Comparison of ENCODE assay signal across 8 cellular contexts in the genomic region with DNA sequence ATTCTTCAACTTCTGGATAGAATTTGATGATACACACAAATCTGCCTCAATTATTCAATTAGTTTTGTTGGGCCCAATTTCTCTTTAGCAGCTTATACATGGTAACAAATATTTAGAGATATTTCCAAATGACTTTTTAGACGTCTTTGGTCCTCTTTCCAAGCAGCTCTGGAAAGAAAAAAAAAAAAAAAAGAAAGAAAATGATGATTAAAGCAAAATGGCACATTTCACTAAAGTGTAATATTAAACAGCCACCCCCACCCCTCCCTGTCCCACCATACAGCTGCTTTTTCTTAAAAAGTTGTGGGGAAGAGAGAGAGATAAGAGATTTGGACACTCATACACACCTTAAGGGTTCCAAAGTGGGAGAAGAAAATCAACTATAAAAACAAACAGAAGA. TPM values are rescaled to one million over a fixed set of nuclear protein-coding genes. Genes with fewer than 3 reads are reported as not detected.
A peak's percentile ranks its signal among the peaks of the same experiment; 100 is the strongest.
DNase-seq lines count a peak whose midpoint lies in the region; ATAC-seq and TF ChIP-seq lines count a peak whose summit lies in the region.

No MANE protein-coding gene starts in this region.

- ATAC-seq in IMR-90 (ENCODE audit: low read depth) (no peak), HG03460 (IDR thresholded peaks at IDR 0.05; ENCODE audit: unreplicated experiment) (no peak)

- POLR2A ChIA-PET in IMR-90 (lab: Charles Lee; ENCODE audit: unreplicated experiment) = interaction anchor here (0.6 kb wide), 1 partner anchor 104 kb away, joined by 3 read pairs; no protein-coding TSS in a partner anchor

- no peak overlapping the region for H2AK9ac ChIP-seq in IMR-90 (replicated peaks; ENCODE audit: low read depth, low read length, poor library complexity)

- no TSS peak for BruUV-seq in IMR-90 (replicated peaks; lab: Mats Ljungman, UMichigan)

- no peaks in the 10 kb centered on the region for H3K9me3 Mint-ChIP-seq in chondrocyte (ENCODE audit: low read depth)

- H3K9me3 ChIP-seq in IMR-90 (ENCODE audit: control insufficient read depth, insufficient read depth, low read length) = no peaks in the 10 kb centered on the region
- no peaks in the 10 kb centered on the region for H3K9me3 ChIP-seq in muscle layer of duodenum (ENCODE audit: control insufficient read depth in 1 of 2, low read length in 2 of 2)

- peak overlapping the region; percentile 96; the same call in 1 of the 2 replicates for H3K23ac ChIP-seq in IMR-90 (ENCODE audit: low read depth, low read length)

- H3K4me3 Mint-ChIP-seq in chondrocyte (ENCODE audit: unreplicated experiment) = peak overlapping the region; percentile 95

- H3K4me1 ChIP-seq in ACC112 (ENCODE audit: control insufficient read depth, insufficient read depth, low read length, unreplicated experiment) (peaks cover 8% of the 10 kb centered on the region), IMR-90 (ENCODE audit: control insufficient read depth, insufficient read depth, low read length) (no peaks in the 10 kb centered on the region; the same call in 1 of the 2 replicates), muscle layer of duodenum (ENCODE audit: control insufficient read depth in 1 of 2, insufficient read depth in 2 of 2, low read length in 2 of 2) (peaks cover 6 to 22% of the 10 kb centered on the region in 2 donors)

- WGBS in IMR-90 (ENCODE audit: extremely low coverage in 2 of 2, insufficient read length in 1 of 2), 2 experiments = no CpG with 5 or more reads among the region's 1 CpG

- in situ Hi-C loops in IMR-90 (cut with MboI; ENCODE audit: low sequenced_read_pairs) = no loop called here

- H4K8ac ChIP-seq in IMR-90 (ENCODE audit: low read depth in 2 of 2, low read length in 2 of 2) = peak overlapping the region; percentile 97 to 100

- H3K79me2 ChIP-seq in ACC112 (ENCODE audit: control insufficient read depth, insufficient read depth, low read length, unreplicated experiment) = peaks cover 22% of the 10 kb centered on the region

- no peak for TF ChIP-seq POLR2A in IMR-90 (IDR thresholded peaks at IDR 0.05; ENCODE audit: low read depth, low read length)

- no peak overlapping the region for H2BK120ac ChIP-seq in IMR-90 (ENCODE audit: low read depth, low read length)

- H3K79me1 ChIP-seq in IMR-90 (ENCODE audit: low read depth in 1 of 2, low read length in 2 of 2) = peaks cover 11 to 12% of the 10 kb centered on the region in 2 experiments

- no peak overlapping the region for H3K27ac ChIP-seq in ACC112 (ENCODE audit: low read depth, low read length)
- H3K27ac ChIP-seq in IMR-90 (ENCODE audit: insufficient read depth, low read length) = no peak overlapping the region
- H3K27ac ChIP-seq in muscle layer of duodenum (ENCODE audit: low read length) = peak overlapping the region; percentile 95

- peaks cover 24% of the 10 kb centered on the region for H3K4me1 Mint-ChIP-seq in chondrocyte (ENCODE audit: low read depth)

- dilution Hi-C loops in IMR-90 (cut with HindIII; ENCODE audit: low sequenced_read_pairs, unreplicated experiment) = no loop called here

- H3K9me1 ChIP-seq in IMR-90 (ENCODE audit: insufficient read depth, low read length) = no peaks in the 10 kb centered on the region

- H3K27me3 Mint-ChIP-seq in chondrocyte (ENCODE audit: low read depth) = peaks cover 6% of the 10 kb centered on the region

- H2BK20ac ChIP-seq in IMR-90 (ENCODE audit: low read depth, low read length) = no peak overlapping the region

- TF ChIP-seq CTCF in IMR-90 (conservative IDR thresholded peaks at IDR 0.05; ENCODE audit: low read depth, low read length) (no peak), chondrocyte (IDR thresholded peaks at IDR 0.05) (no peak)

- H3K36me3 ChIP-seq in ACC112 (ENCODE audit: insufficient read depth, low read length) (no peaks in the 10 kb centered on the region), IMR-90 (ENCODE audit: control insufficient read depth, insufficient read depth, low read length) (no peaks in the 10 kb centered on the region), muscle layer of duodenum (ENCODE audit: control insufficient read depth in 1 of 2, insufficient read depth in 2 of 2, low read length in 2 of 2) (no peaks in the 10 kb centered on the region)

- peaks cover 7% of the 10 kb centered on the region for H3K36me3 Mint-ChIP-seq in chondrocyte (ENCODE audit: low read depth)

- intact Hi-C loops in IMR-90 (cut with micrococcal nuclease) = no loop called here

- H3K4me3 ChIP-seq in ACC112 (ENCODE audit: low read depth, low read length) = peak overlapping the region; percentile 95
- peak overlapping the region; percentile 98; the same call in 1 of the 2 replicates for H3K4me3 ChIP-seq in IMR-90 (ENCODE audit: insufficient read depth, low read depth, low read length)
- peak overlapping the region; percentile 92 to 94 for H3K4me3 ChIP-seq in muscle layer of duodenum (ENCODE audit: low read depth in 1 of 2, low read length in 2 of 2)

- H3K4ac ChIP-seq in IMR-90 (ENCODE audit: low read depth, low read length) = 0 out of 2 replicates have a peak overlapping the region, but pooled peaks have one; percentile 100

- no peak overlapping the region for H2BK15ac ChIP-seq in IMR-90 (ENCODE audit: low read depth, low read length)

- peak overlapping the region; percentile 94; the same call in 1 of the 2 replicates for H3K56ac ChIP-seq in IMR-90 (ENCODE audit: extremely low read depth, insufficient read depth, low read length)

- H3K27me3 ChIP-seq in ACC112 (ENCODE audit: insufficient read depth, low read length) = peaks cover 9% of the 10 kb centered on the region
- H3K27me3 ChIP-seq in IMR-90 (ENCODE audit: control insufficient read depth, insufficient read depth, low read length) = no peaks in the 10 kb centered on the region; the same call in 1 of the 2 replicates
- H3K27me3 ChIP-seq in muscle layer of duodenum (ENCODE audit: low read depth, low read length) = no peaks in the 10 kb centered on the region

- no peak overlapping the region for H4K91ac ChIP-seq in IMR-90 (ENCODE audit: insufficient read depth, low read depth, low read length)

- no peaks in the 10 kb centered on the region for H4K20me1 ChIP-seq in IMR-90 (ENCODE audit: insufficient read depth, low read length)

- DNase-seq in IMR-90 = no peak
- DNase-seq in chondrocyte (ENCODE audit: low spot score) = no peak
- DNase-seq in mucosa of gallbladder (ENCODE audit: low spot score) = no peak
- DNase-seq in DMS79 (lab: John Stamatoyannopoulos, UW) = no peak
- DNase-seq in midbrain (lab: John Stamatoyannopoulos, UW) = no peak

- H2BK5ac ChIP-seq in IMR-90 (ENCODE audit: low read depth, low read length, poor library complexity, severe bottlenecking) = peak overlapping the region; percentile 89

- H2AFZ ChIP-seq in ACC112 (ENCODE audit: low read length, unreplicated experiment) (peak overlapping the region; percentile 89), IMR-90 (replicated peaks; ENCODE audit: low read length, poor library complexity) (peak overlapping the region; percentile 96)

- H3K14ac ChIP-seq in IMR-90 (replicated peaks; ENCODE audit: low read depth, low read length) = no peak overlapping the region

- H3K4me2 ChIP-seq in IMR-90 (ENCODE audit: low read depth, low read length) = peak overlapping the region; percentile 94

- peak overlapping the region; percentile 100; the same call in 1 of the 2 replicates for H3K9ac ChIP-seq in IMR-90 (ENCODE audit: low read depth, low read length)

- H4K5ac ChIP-seq in IMR-90 (ENCODE audit: low read depth, low read length) = peak overlapping the region; percentile 90

- CTCF ChIA-PET in IMR-90 (lab: Yijun Ruan, JAX) = interaction anchor here (0.6 to 1.0 kb wide), 2 partner anchors 10 to 16 kb away, joined by 3 read pairs; no protein-coding TSS in a partner anchor

- no peak overlapping the region for H3K18ac ChIP-seq in IMR-90 (ENCODE audit: low read depth, low read length)

- H2AK5ac ChIP-seq in IMR-90 (ENCODE audit: low read depth, low read length) = peak overlapping the region; percentile 89

- H3K27ac Mint-ChIP-seq in chondrocyte (ENCODE audit: unreplicated experiment) = no peak overlapping the region

- TF ChIP-seq RAD21 in IMR-90 (IDR thresholded peaks at IDR 0.05; ENCODE audit: low read length) = no peak

TF ChIP-seq in IMR-90, 13 proteins besides CTCF, POLR2A, EP300 and RAD21:
- no peak for TF ChIP-seq RFX5 (IDR thresholded peaks at IDR 0.05; ENCODE audit: low read depth, low read length)
- no peak for TF ChIP-seq MAZ (IDR thresholded peaks at IDR 0.05; ENCODE audit: borderline replicate concordance, low read depth, low read length)
- TF ChIP-seq CHD1 (IDR thresholded peaks at IDR 0.05; ENCODE audit: low read depth, low read length) = no peak
- TF ChIP-seq SMC3 (IDR thresholded peaks at IDR 0.05; ENCODE audit: low read depth, low read length) = no peak
- no peak for TF ChIP-seq NFE2L2 (IDR thresholded peaks at IDR 0.05; ENCODE audit: low read depth, low read length)
- no peak for TF ChIP-seq FOS (IDR thresholded peaks at IDR 0.05; ENCODE audit: low read depth, low read length)
- 0 out of 2 replicates have a peak, but pooled peaks have one; percentile 39 for TF ChIP-seq MAFK (IDR thresholded peaks at IDR 0.05; ENCODE audit: low read depth, low read length)
- TF ChIP-seq RCOR1 (IDR thresholded peaks at IDR 0.05; ENCODE audit: insufficient replicate concordance, low read length) = no peak

RNA-seq across cellular contexts. Expression of a gene that starts 1.0 kb away (rescaled TPM):
- total RNA-seq in IMR-90 (2012; rRNA removed) (3.4 and 7.2 TPM in 2 replicates), chondrocyte (3.7 to 5.3 TPM (median 4.5 TPM) in 3 replicates), mucosa of gallbladder (4.9 TPM)
- 1.8 and 2.9 TPM in 2 replicates for polyA plus RNA-seq in IMR-90 (2012; rRNA removed)
- polyA plus RNA-seq in IMR-90 (2012; cell fraction: cytosol; rRNA removed) = 0.25 and 0.33 TPM in 2 replicates
- polyA plus RNA-seq in IMR-90 (2012; cell fraction: nucleus; rRNA removed; ENCODE audit: low replicate concordance) = 0.09 and 0.52 TPM in 2 replicates

RNA-seq across cellular contexts. Expression of a gene that starts 59.9 kb away (rescaled TPM):
- total RNA-seq in IMR-90 (2012; rRNA removed) = not detected in 2 replicates
- polyA plus RNA-seq in IMR-90 (2012; rRNA removed) = not detected in 2 replicates
- polyA plus RNA-seq in IMR-90 (2012; cell fraction: cytosol; rRNA removed) = not detected in 2 replicates
- not detected in 2 replicates for polyA plus RNA-seq in IMR-90 (2012; cell fraction: nucleus; rRNA removed; ENCODE audit: low replicate concordance)
- not detected in 3 replicates for total RNA-seq in chondrocyte
- total RNA-seq in mucosa of gallbladder = 0.95 TPM
